In genomic region chr1:107707111-107707510, GRCh38 we compare ENCODE assay signal across 20 cellular contexts.
"Had no signal": no experiment of that assay in that cellular context is flagged by ENCODE, and none has a peak within 500 bp of the region (broad histone marks: within the 10 kb centered on the region; RNA-seq: fewer than 3 reads in every experiment).

No MANE protein-coding gene starts in this region.

- ATAC-seq: K562, Panc1, PC-3, Right ventricle myocardium inferior, SK-N-SH treated with all-trans-retinoic acid at 6 μM for 48 hours had no signal

- H3K27ac ChIP-seq: HL-60, SJCRH30 had no signal

- H3K4me3 ChIP-seq: K562, SJCRH30 had no signal

- H3K27me3 ChIP-seq: SJCRH30 had no signal

- DNase-seq: NCI-H1092, NCI-H1105 treated with DMSO at 0.1 percent for 48 hours, NCI-H1417 treated with DMSO at 0.1 percent for 48 hours, NCI-H146, NCI-H1694 treated with DMSO at 0.1 percent for 48 hours, NCI-H1930, NCI-H2081 treated with DMSO at 0.1 percent for 48 hours, NCI-H2227 treated with DMSO at 0.1 percent for 48 hours, NCI-H524, NCI-H526 treated with DMSO at 0.1 percent for 48 hours, NCI-H748 treated with DMSO at 0.1 percent for 48 hours, PC-3, SHP77 treated with DMSO at 0.1 percent for 48 hours, SJCRH30, T-helper 1 cell had no signal

- H3K9me3 ChIP-seq: SJCRH30 had no signal
